In the genomic region with DNA sequence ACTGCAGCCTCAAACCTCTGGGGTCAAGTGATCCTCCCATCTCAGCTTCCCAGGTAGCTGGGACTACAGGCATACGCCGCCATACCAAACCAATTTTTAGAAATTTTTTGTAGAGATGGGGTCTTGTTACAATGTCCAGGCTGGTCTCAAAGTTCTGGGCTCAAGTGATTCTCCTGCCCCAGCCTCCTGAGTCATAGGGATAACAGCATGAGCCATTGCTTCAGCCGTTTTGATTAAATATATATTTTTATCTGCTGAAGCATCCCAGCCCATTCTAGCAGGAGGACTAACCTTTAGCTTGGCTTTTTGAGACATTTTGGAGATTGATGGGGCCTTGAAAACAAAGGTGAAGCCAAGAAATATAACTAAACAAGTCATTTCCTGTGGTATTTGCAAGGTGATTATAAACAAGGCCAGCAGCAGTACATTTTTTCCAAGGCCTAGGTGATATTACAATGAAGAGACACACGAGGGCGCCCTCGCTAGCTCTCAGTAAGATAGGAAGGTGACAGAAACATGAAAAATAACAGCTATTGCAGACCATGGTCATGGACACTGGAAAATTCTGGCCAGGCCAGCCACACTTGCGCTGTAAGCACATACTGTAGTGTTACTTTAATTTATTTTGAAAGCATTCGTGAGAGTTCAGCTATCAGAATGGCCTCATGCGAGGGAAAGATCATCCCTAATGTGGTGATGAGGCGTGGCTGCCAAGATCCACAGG, we compare ENCODE assay signal across 8 cellular contexts.
DNase-seq lines count a peak whose midpoint lies in the region; ATAC-seq and TF ChIP-seq lines count a peak whose summit lies in the region.

No MANE protein-coding gene starts in this region.

- H3K27me3 Mint-ChIP-seq in activated CD8-positive, alpha-beta memory T cell treated with anti-CD3 and anti-CD28 coated beads, Interleukin-2, amount 10 ng/mL, durations not matched to agents 7 days and 5 days = no peaks in the 10 kb centered on the region
- H3K27me3 Mint-ChIP-seq in nephron (ENCODE audit: low read depth) = no peaks in the 10 kb centered on the region
- H3K27me3 Mint-ChIP-seq in stimulated activated naive CD8-positive, alpha-beta T cell treated with anti-CD3 and anti-CD28 coated beads, Interleukin-15, Interleukin-2, amounts not matched to agents 100 ng/mL and 50 ng/mL, for 24 hours = no peaks in the 10 kb centered on the region

- peaks cover 28% of the 10 kb centered on the region for H3K36me3 ChIP-seq in NT2/D1 (ENCODE audit: insufficient read depth, insufficient read length, low read length)

- peaks cover 19% of the 10 kb centered on the region for H3K4me1 Mint-ChIP-seq in activated CD8-positive, alpha-beta memory T cell treated with anti-CD3 and anti-CD28 coated beads, Interleukin-2, amount 10 ng/mL, durations not matched to agents 7 days and 5 days
- H3K4me1 Mint-ChIP-seq in nephron = peaks cover 6% of the 10 kb centered on the region
- peaks cover 18% of the 10 kb centered on the region for H3K4me1 Mint-ChIP-seq in stimulated activated naive CD8-positive, alpha-beta T cell treated with anti-CD3 and anti-CD28 coated beads, Interleukin-15, Interleukin-2, amounts not matched to agents 100 ng/mL and 50 ng/mL, for 24 hours (ENCODE audit: low read depth)

- no peaks in the 10 kb centered on the region for H3K9me3 ChIP-seq in NT2/D1 (ENCODE audit: insufficient read depth, low read length)

- peaks cover 45% of the 10 kb centered on the region for H3K36me3 Mint-ChIP-seq in activated CD8-positive, alpha-beta memory T cell treated with anti-CD3 and anti-CD28 coated beads, Interleukin-2, amount 10 ng/mL, durations not matched to agents 7 days and 5 days
- H3K36me3 Mint-ChIP-seq in nephron (ENCODE audit: low read depth) = peaks cover 43% of the 10 kb centered on the region
- peaks cover 29% of the 10 kb centered on the region for H3K36me3 Mint-ChIP-seq in stimulated activated naive CD8-positive, alpha-beta T cell treated with anti-CD3 and anti-CD28 coated beads, Interleukin-15, Interleukin-2, amounts not matched to agents 100 ng/mL and 50 ng/mL, for 24 hours (ENCODE audit: low read depth)

- ATAC-seq in activated CD8-positive, alpha-beta memory T cell treated with anti-CD3 and anti-CD28 coated beads, Interleukin-2, amount 10 ng/mL, durations not matched to agents 7 days and 5 days = peak; percentile 87
- no peak for ATAC-seq in HG03280 (IDR thresholded peaks at IDR 0.05; ENCODE audit: unreplicated experiment)

- CTCF ChIA-PET in activated CD8-positive, alpha-beta memory T cell treated with anti-CD3 and anti-CD28 coated beads, Interleukin-2, amount 10 ng/mL, durations not matched to agents 7 days and 5 days (lab: Charles Lee) = interaction anchor here (0.6 to 8.6 kb wide), 53 partner anchors 9 to 341 kb away, joined by 3 to 129 read pairs (median 5); a partner anchor contains a TSS

- DNase-seq in EH (ENCODE audit: low read depth) = peak; percentile 74
- DNase-seq in HUDEP-2 (lab: John Stamatoyannopoulos, UW; ENCODE audit: unreplicated experiment in 76 of 76) = peak in 40 of 76 experiments; percentile 3 to 55 (median 23)
- DNase-seq in NT2/D1 (ENCODE audit: low read depth, low spot score) = peak; percentile 22
- DNase-seq in activated CD8-positive, alpha-beta memory T cell treated with anti-CD3 and anti-CD28 coated beads, Interleukin-2, amount 10 ng/mL, durations not matched to agents 7 days and 5 days = peak; percentile 80
- peak; percentile 80 for DNase-seq in epithelial cell of esophagus (ENCODE audit: low read depth)

- no peak overlapping the region for H3K9ac ChIP-seq in NT2/D1 (ENCODE audit: insufficient read length, low read depth)

- TF ChIP-seq CTCF in epithelial cell of esophagus (IDR thresholded peaks at IDR 0.05; ENCODE audit: insufficient read depth, low read depth, low read length, missing control alignments) (peak; percentile 83), nephron (IDR thresholded peaks at IDR 0.05; ENCODE audit: unreplicated experiment in 3 of 3) (peak; percentile 74 to 78 (median 75))

- no peaks in the 10 kb centered on the region for H3K27me3 ChIP-seq in NT2/D1 (ENCODE audit: insufficient read depth, insufficient read length)

- no peaks in the 10 kb centered on the region for H3K4me1 ChIP-seq in NT2/D1 (ENCODE audit: insufficient read depth, insufficient read length)

- H3K4me3 ChIP-seq in NT2/D1 (ENCODE audit: insufficient read length, low read depth) (no peak overlapping the region), epithelial cell of esophagus (ENCODE audit: low read length) (no peak overlapping the region)

- no peaks in the 10 kb centered on the region for H3K9me3 Mint-ChIP-seq in activated CD8-positive, alpha-beta memory T cell treated with anti-CD3 and anti-CD28 coated beads, Interleukin-2, amount 10 ng/mL, durations not matched to agents 7 days and 5 days (ENCODE audit: low read depth)
- no peaks in the 10 kb centered on the region for H3K9me3 Mint-ChIP-seq in nephron
- no peaks in the 10 kb centered on the region for H3K9me3 Mint-ChIP-seq in stimulated activated naive CD8-positive, alpha-beta T cell treated with anti-CD3 and anti-CD28 coated beads, Interleukin-15, Interleukin-2, amounts not matched to agents 100 ng/mL and 50 ng/mL, for 24 hours

- peak overlapping the region; percentile 75 for H3K27ac Mint-ChIP-seq in activated CD8-positive, alpha-beta memory T cell treated with anti-CD3 and anti-CD28 coated beads, Interleukin-2, amount 10 ng/mL, durations not matched to agents 7 days and 5 days
- H3K27ac Mint-ChIP-seq in nephron = no peak overlapping the region
- peak overlapping the region; percentile 90 for H3K27ac Mint-ChIP-seq in stimulated activated naive CD8-positive, alpha-beta T cell treated with anti-CD3 and anti-CD28 coated beads, Interleukin-15, Interleukin-2, amounts not matched to agents 100 ng/mL and 50 ng/mL, for 24 hours

- no peak overlapping the region for H3K4me3 Mint-ChIP-seq in activated CD8-positive, alpha-beta memory T cell treated with anti-CD3 and anti-CD28 coated beads, Interleukin-2, amount 10 ng/mL, durations not matched to agents 7 days and 5 days
- H3K4me3 Mint-ChIP-seq in nephron = no peak overlapping the region
- no peak overlapping the region for H3K4me3 Mint-ChIP-seq in stimulated activated naive CD8-positive, alpha-beta T cell treated with anti-CD3 and anti-CD28 coated beads, Interleukin-15, Interleukin-2, amounts not matched to agents 100 ng/mL and 50 ng/mL, for 24 hours

Comparison
In these comparisons a context has a peak if more than half of its experiments do, and no peak if none do; other contexts are left out.
1. DNase-seq: peak in every context shown above with its lines; median percentile 80 in activated CD8-positive, alpha-beta memory T cell treated with anti-CD3 and anti-CD28 coated beads, Interleukin-2, amount 10 ng/mL, durations not matched to agents 7 days and 5 days; 80 in epithelial cell of esophagus; 74 in EH; 23 in HUDEP-2; 22 in NT2/D1.
2. H3K27ac Mint-ChIP-seq: peak in activated CD8-positive, alpha-beta memory T cell treated with anti-CD3 and anti-CD28 coated beads, Interleukin-2, amount 10 ng/mL, durations not matched to agents 7 days and 5 days (single experiment) and stimulated activated naive CD8-positive, alpha-beta T cell treated with anti-CD3 and anti-CD28 coated beads, Interleukin-15, Interleukin-2, amounts not matched to agents 100 ng/mL and 50 ng/mL, for 24 hours (single experiment); none in nephron (0 of 3).